Comparison of ENCODE assay signal across 8 cellular contexts in genomic region chr3:186772281-186772885, GRCh38. TPM values are rescaled to one million over a fixed set of nuclear protein-coding genes. Genes with fewer than 3 reads are reported as not detected.
DNase-seq lines count a peak whose midpoint lies in the region; ATAC-seq, FAIRE-seq and TF ChIP-seq lines count a peak whose summit lies in the region.

No MANE protein-coding gene starts in this region.

- 12% methylated on average over 35 of the region's 35 CpGs for WGBS in prostate gland

- H3K4me3 ChIP-seq in NT2/D1 (ENCODE audit: insufficient read length, low read depth) (no peak overlapping the region), prostate gland (peak overlapping the region; percentile 18 to 26)

- H3K27me3 ChIP-seq in NT2/D1 (ENCODE audit: insufficient read depth, insufficient read length) = peaks cover 5% of the 10 kb centered on the region
- H3K27me3 ChIP-seq in prostate gland (replicated peaks; ENCODE audit: insufficient read depth) = no peaks in the 10 kb centered on the region

- no peaks in the 10 kb centered on the region for H3K9me3 ChIP-seq in NT2/D1 (ENCODE audit: insufficient read depth, low read length)
- H3K9me3 ChIP-seq in prostate gland = no peaks in the 10 kb centered on the region

- no peak for DNase-seq in GM12891 (ENCODE audit: insufficient read length, low spot score)
- no peak for DNase-seq in NT2/D1 (ENCODE audit: low read depth, low spot score)
- DNase-seq in prostate gland (ENCODE audit: low spot score) = no peak
- DNase-seq in mesenteric fat pad (ENCODE audit: low spot score) = no peak
- no peak for DNase-seq in D721Med (ENCODE audit: insufficient read length, low spot score)
- no peak for DNase-seq in NCI-H524 (lab: John Stamatoyannopoulos, UW)

- peak; percentile 28 for ATAC-seq in GM21619 (IDR thresholded peaks at IDR 0.05; ENCODE audit: unreplicated experiment)
- ATAC-seq in esophagus mucosa = peak; percentile 21

- H3K36me3 ChIP-seq in NT2/D1 (ENCODE audit: insufficient read depth, insufficient read length, low read length) (no peaks in the 10 kb centered on the region), prostate gland (no peaks in the 10 kb centered on the region)

- TF ChIP-seq CTCF in prostate gland (IDR thresholded peaks at IDR 0.05) (no peak), D721Med (IDR thresholded peaks at IDR 0.05; ENCODE audit: insufficient read depth, missing control alignments) (no peak)

- H3K4me1 ChIP-seq in NT2/D1 (ENCODE audit: insufficient read depth, insufficient read length) (peaks cover 9% of the 10 kb centered on the region), prostate gland (replicated peaks) (no peaks in the 10 kb centered on the region)

- FAIRE-seq in GM12891 (lab: Jason Lieb, UNC) (no peak), D721Med (lab: Jason Lieb, UNC) (no peak)

- H3K27ac ChIP-seq in prostate gland = no peak overlapping the region

- intact Hi-C loops in prostate gland (cut with DNase I) = no loop called here

- TF ChIP-seq POLR2A in GM12891 (IDR thresholded peaks at IDR 0.05; ENCODE audit: low read depth, low read length) (no peak; the same call in 1 of the 2 replicates), prostate gland (IDR thresholded peaks at IDR 0.05) (no peak)

- H3K9ac ChIP-seq in NT2/D1 (ENCODE audit: insufficient read length, low read depth) = peak overlapping the region; percentile 47

TF ChIP-seq in GM12891, 5 proteins besides CTCF, POLR2A, EP300 and RAD21:
- TF ChIP-seq POU2F2 (IDR thresholded peaks at IDR 0.05; ENCODE audit: low read depth, low read length) (no peak), SPI1 (IDR thresholded peaks at IDR 0.05; ENCODE audit: low read depth, low read length) (peak; percentile 42; the same call in 1 of the 2 replicates)

RNA-seq across cellular contexts. Expression of gene EIF4A2, which starts 11.0 kb away (rescaled TPM):
- polyA plus RNA-seq in GM12891 (2012; ENCODE audit: low read depth, missing spikeins) = 374 TPM
- 118 TPM for total RNA-seq in esophagus mucosa
- 100 to 1,000 TPM; 291 to 402 TPM for total RNA-seq in prostate gland
- total RNA-seq in mesenteric fat pad = 237 TPM

RNA-seq across cellular contexts. Expression of gene RFC4, which starts 33.9 kb away (rescaled TPM):
- polyA plus RNA-seq in GM12891 (2012; ENCODE audit: low read depth, missing spikeins) = 61.8 TPM
- total RNA-seq in esophagus mucosa = 18.2 TPM
- 10 to 100 TPM; 13.6 to 17.3 TPM for total RNA-seq in prostate gland
- 6.4 TPM for total RNA-seq in mesenteric fat pad

RNA-seq across cellular contexts. Expression of gene KNG1, which starts 55.2 kb away (rescaled TPM):
- 0.12 TPM for polyA plus RNA-seq in GM12891 (2012; ENCODE audit: low read depth, missing spikeins)
- total RNA-seq in esophagus mucosa = not detected
- under 1 TPM in 1 of 2 donors, not detected in 1; 0.91 TPM for total RNA-seq in prostate gland
- not detected for total RNA-seq in mesenteric fat pad
